8 cellular contexts compared by ENCODE assay signal in the genomic region with DNA sequence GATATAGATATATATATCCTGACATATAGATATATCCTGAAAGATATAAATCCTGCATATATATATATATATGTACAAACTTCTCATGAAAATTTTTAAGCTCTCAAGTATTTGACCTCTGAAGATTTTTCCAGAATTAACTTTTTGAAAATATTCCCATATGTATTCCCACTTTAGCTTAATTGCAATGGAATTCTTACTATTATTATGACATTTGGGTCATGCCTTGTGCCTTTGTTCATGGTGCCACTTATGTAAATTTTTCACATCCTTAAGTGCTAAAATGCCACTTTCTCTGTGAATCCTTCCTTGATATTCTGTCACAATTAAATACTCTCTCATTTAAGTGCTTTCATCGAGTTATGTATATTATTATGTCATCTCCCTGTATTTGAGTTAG.
"Had no signal": no experiment of that assay in that cellular context is flagged by ENCODE, and none has a peak within 500 bp of the region (broad histone marks: within the 10 kb centered on the region; RNA-seq: fewer than 3 reads in every experiment).

No MANE protein-coding gene starts in this region.

- DNase-seq: IMR-90, KBM-7, KG1 had no signal

- H3K27ac Mint-ChIP-seq: IgD-negative memory B cell had no signal

- H3K4me3 ChIP-seq: K562 had no signal

- ATAC-seq: HepG2, K562 had no signal

- H3K27ac ChIP-seq: HL-60, KMS-11 had no signal

- H3K9ac ChIP-seq: KMS-11 had no signal

- H3K4me2 ChIP-seq: KMS-11 had no signal

- H3K4me1 Mint-ChIP-seq: IgD-negative memory B cell had no signal

- H3K27me3 Mint-ChIP-seq: IgD-negative memory B cell had no signal

- H3K4me3 Mint-ChIP-seq: IgD-negative memory B cell had no signal
